Comparison of ENCODE assay signal across 1 cellular context in genomic region chr1:45615885-45616284, GRCh38.
A peak's percentile ranks its signal among the peaks of the same experiment; 100 is the strongest.
TF ChIP-seq lines count a peak whose summit lies in the region.

No MANE protein-coding gene starts in this region.

TF ChIP-seq in HepG2, 621 proteins besides CTCF, POLR2A, EP300 and RAD21:
- no peak for TF ChIP-seq ZNF441 (CRISPR knock-in tag; IDR thresholded peaks at IDR 0.05; ENCODE audit: borderline replicate concordance)
- 0 out of 2 replicates have a peak, but pooled peaks have one; percentile 19 for TF ChIP-seq POLR2AphosphoS2 (IDR thresholded peaks at IDR 0.05; ENCODE audit: low read depth, low read length)
TF ChIP-seq in HepG2: peak in this region for 1.
